ENCODE assay signal across 10 cellular contexts in genomic region chr3:47227678-47228077, GRCh38. TPM values are rescaled to one million over a fixed set of nuclear protein-coding genes. Genes with fewer than 3 reads are reported as not detected.
DNase-seq lines count a peak whose midpoint lies in the region; ATAC-seq, FAIRE-seq and TF ChIP-seq lines count a peak whose summit lies in the region.
"Had no signal": no experiment of that assay in that cellular context is flagged by ENCODE, and none has a peak within 500 bp of the region (broad histone marks: within the 10 kb centered on the region; RNA-seq: fewer than 3 reads in every experiment).

No MANE protein-coding gene starts in this region.

- H3K4me1 ChIP-seq in transverse colon (no peaks in the 10 kb centered on the region), H9 (ENCODE audit: insufficient read depth, low read length) (no peaks in the 10 kb centered on the region)

- no peaks in the 10 kb centered on the region for H3K4me1 Mint-ChIP-seq in effector memory CD8-positive, alpha-beta T cell (ENCODE audit: low read depth in 2 of 2)
- peaks cover 10 to 13% of the 10 kb centered on the region in 2 experiments for H3K4me1 Mint-ChIP-seq in H9

- no peak overlapping the region for H3K23ac ChIP-seq in H9 (ENCODE audit: insufficient read length, low read depth, low read length)

- H3K36me3 Mint-ChIP-seq in effector memory CD8-positive, alpha-beta T cell (ENCODE audit: insufficient read depth): no peaks in the 10 kb centered on the region
- no peaks in the 10 kb centered on the region for H3K36me3 Mint-ChIP-seq in H9 (ENCODE audit: insufficient read depth in 1 of 3, low read depth in 3 of 3)

- H4K8ac ChIP-seq in H9 (replicated peaks; ENCODE audit: insufficient read length, low read depth, low read length): no peak overlapping the region

- no peak overlapping the region for H3K9ac ChIP-seq in H9 (ENCODE audit: extremely low read depth, insufficient read length, low read length)

- no peaks in the 10 kb centered on the region for H3K23me2 ChIP-seq in H9 (ENCODE audit: insufficient read length, low read depth, low read length, poor library complexity, severe bottlenecking)

- H2BK20ac ChIP-seq in H9 (ENCODE audit: low read depth, low read length, poor library complexity, severe bottlenecking): no peak overlapping the region

- in situ Hi-C loops in transverse colon (cut with MboI; ENCODE audit: low pct_ligation_motif_present in 1 of 4, low pct_unique_long_range_greater_than_20kb in 1 of 4, low sequenced_read_pairs in 3 of 4): no loop called here

- no peak overlapping the region for H2AFZ ChIP-seq in H9 (ENCODE audit: low read length)

- H3K9me3 ChIP-seq in transverse colon: no peaks in the 10 kb centered on the region
- no peaks in the 10 kb centered on the region for H3K9me3 ChIP-seq in H9 (ENCODE audit: control insufficient read depth, low read depth, low read length)
- H3K9me3 ChIP-seq: ovary had no signal

- WGBS in transverse colon (ENCODE audit: low coverage in 1 of 2), 2 donors: 73% methylated on average over 7 of the region's 7 CpGs; no CpG with 5 or more reads in 1 of the 2 donors
- WGBS in H9 (ENCODE audit: extremely low coverage, insufficient read length, low lambda C conversion rate): no CpG with 5 or more reads among the region's 7 CpGs

- no peak for TF ChIP-seq CTCF in transverse colon (IDR thresholded peaks at IDR 0.05)
- TF ChIP-seq CTCF in H9 (conservative IDR thresholded peaks at IDR 0.05): no peak

- no peak overlapping the region for H3K4me3 ChIP-seq in transverse colon
- H3K4me3 ChIP-seq: ovary had no signal

- no peaks in the 10 kb centered on the region for H3K9me3 Mint-ChIP-seq in effector memory CD8-positive, alpha-beta T cell
- no peaks in the 10 kb centered on the region for H3K9me3 Mint-ChIP-seq in H9

- ATAC-seq in HG03175 (IDR thresholded peaks at IDR 0.05; ENCODE audit: unreplicated experiment): peak; percentile 39
- peak; percentile 26 for ATAC-seq in effector memory CD8-positive, alpha-beta T cell (replicated peaks)

- H3K14ac ChIP-seq in H9 (ENCODE audit: insufficient read depth, low read length): no peak overlapping the region; the same call in 1 of the 2 replicates

- no peak overlapping the region for H2BK120ac ChIP-seq in H9 (ENCODE audit: low read depth, low read length, poor library complexity, severe bottlenecking)

- peaks cover 3% of the 10 kb centered on the region for H4K20me1 ChIP-seq in H9 (ENCODE audit: control insufficient read depth, insufficient read depth, insufficient read length)

- no peak overlapping the region for H3K4me2 ChIP-seq in H9 (ENCODE audit: insufficient read depth, insufficient read length, low read length)

- TF ChIP-seq POLR2A in transverse colon (IDR thresholded peaks at IDR 0.05): no peak

- no peak overlapping the region for H3T11ph ChIP-seq in H9 (ENCODE audit: low read length)

- no peak overlapping the region for H4K5ac ChIP-seq in H9 (ENCODE audit: insufficient read length, low read depth, low read length)

- no peak overlapping the region for H3K18ac ChIP-seq in H9 (ENCODE audit: insufficient read length, low read depth, low read length)

- no peak overlapping the region for H3K27ac ChIP-seq in transverse colon
- no peak overlapping the region for H3K27ac ChIP-seq in H9 (ENCODE audit: insufficient read length, low read depth, low read length)
- H3K27ac ChIP-seq: 22Rv1, ovary had no signal

- no peak for TF ChIP-seq EP300 in transverse colon (IDR thresholded peaks at IDR 0.05; ENCODE audit: low read depth)

- H4K91ac ChIP-seq in H9 (ENCODE audit: insufficient read length, low read depth, low read length): no peak overlapping the region

- intact Hi-C loops in transverse colon (cut with DNase I; ENCODE audit: low total_unique reads): no loop called here

- no peaks in the 10 kb centered on the region for H3K79me2 ChIP-seq in H9 (ENCODE audit: insufficient read depth, low read length)

- no peak overlapping the region for H2AK5ac ChIP-seq in H9 (ENCODE audit: insufficient read length, low read length)

- H3K27ac Mint-ChIP-seq in effector memory CD8-positive, alpha-beta T cell: peak overlapping the region in 1 of 2 donors; percentile 70
- H3K27ac Mint-ChIP-seq in H9: no peak overlapping the region

- H3K4ac ChIP-seq in H9 (ENCODE audit: low read depth, low read length): no peak overlapping the region

- no peaks in the 10 kb centered on the region for H3K27me3 Mint-ChIP-seq in effector memory CD8-positive, alpha-beta T cell
- no peaks in the 10 kb centered on the region for H3K27me3 Mint-ChIP-seq in H9 (ENCODE audit: low read depth)

- no peak overlapping the region for H3K4me3 Mint-ChIP-seq in effector memory CD8-positive, alpha-beta T cell
- H3K4me3 Mint-ChIP-seq in H9: no peak overlapping the region

- H3K27me3 ChIP-seq in transverse colon (no peaks in the 10 kb centered on the region), H9 (ENCODE audit: insufficient read depth, low read length) (no peaks in the 10 kb centered on the region)
- H3K27me3 ChIP-seq: ovary had no signal

- H2BK15ac ChIP-seq in H9 (ENCODE audit: low read depth, low read length): no peak overlapping the region

- H2BK5ac ChIP-seq in H9 (ENCODE audit: insufficient read length, low read length): no peak overlapping the region

- H3K79me1 ChIP-seq in H9 (ENCODE audit: insufficient read depth, low read depth, low read length, poor library complexity, severe bottlenecking): no peaks in the 10 kb centered on the region

- FAIRE-seq in HTR-8/SVneo (lab: Jason Lieb, UNC): no peak

- H2BK12ac ChIP-seq in H9 (ENCODE audit: insufficient read length, low read depth, low read length): no peak overlapping the region

- H3K56ac ChIP-seq in H9 (ENCODE audit: insufficient read length, low read depth, low read length): no peak overlapping the region

- H3K36me3 ChIP-seq in transverse colon: no peaks in the 10 kb centered on the region
- H3K36me3 ChIP-seq: ovary had no signal

- DNase-seq in NOMO-1 (lab: John Stamatoyannopoulos, UW; ENCODE audit: unreplicated experiment in 2 of 2) (peak; percentile 57 to 80), NOMO-1 treated with dmso at 0.1 percent for 144 hours (lab: John Stamatoyannopoulos, UW; ENCODE audit: unreplicated experiment) (no peak), transverse colon (peak; percentile 13), HTR-8/SVneo (ENCODE audit: insufficient read length, low spot score) (no peak), H9 (no peak)
- DNase-seq in effector memory CD8-positive, alpha-beta T cell: no peak
- no peak for DNase-seq in activated effector memory CD4-positive, alpha-beta T cell treated with anti-CD3 and anti-CD28 coated beads, Interleukin-2, amount 50 U/mL, for 16 hours
- DNase-seq: ovary had no signal

RNA-seq across cellular contexts. Expression of gene KIF9, which starts 54.9 kb away (rescaled TPM):
- total RNA-seq in transverse colon (1 to 10 TPM in 3 of 4 donors, not detected in 1; 3.7 to 9.4 (median 4.9) TPM), H9 (2021) (8.4 and 11.8 TPM in 2 replicates)

RNA-seq across cellular contexts. Expression of gene KLHL18, which starts 55.1 kb away (rescaled TPM):
- total RNA-seq in transverse colon (10 to 100 TPM; 12.2 to 48.6 (median 14.5) TPM), H9 (2021) (49.3 and 55.3 TPM in 2 replicates)

Comparison
In these comparisons a context has a peak if more than half of its experiments do, and no peak if none do; other contexts are left out.
1. DNase-seq: peak in NOMO-1 (2 of 2) and transverse colon (single experiment); none in NOMO-1 treated with dmso at 0.1 percent for 144 hours (single experiment), effector memory CD8-positive, alpha-beta T cell (0 of 3), activated effector memory CD4-positive, alpha-beta T cell treated with anti-CD3 and anti-CD28 coated beads, Interleukin-2, amount 50 U/mL, for 16 hours (single experiment), HTR-8/SVneo (single experiment) and H9 (single experiment).